16 cellular contexts compared by ENCODE assay signal in the genomic region with DNA sequence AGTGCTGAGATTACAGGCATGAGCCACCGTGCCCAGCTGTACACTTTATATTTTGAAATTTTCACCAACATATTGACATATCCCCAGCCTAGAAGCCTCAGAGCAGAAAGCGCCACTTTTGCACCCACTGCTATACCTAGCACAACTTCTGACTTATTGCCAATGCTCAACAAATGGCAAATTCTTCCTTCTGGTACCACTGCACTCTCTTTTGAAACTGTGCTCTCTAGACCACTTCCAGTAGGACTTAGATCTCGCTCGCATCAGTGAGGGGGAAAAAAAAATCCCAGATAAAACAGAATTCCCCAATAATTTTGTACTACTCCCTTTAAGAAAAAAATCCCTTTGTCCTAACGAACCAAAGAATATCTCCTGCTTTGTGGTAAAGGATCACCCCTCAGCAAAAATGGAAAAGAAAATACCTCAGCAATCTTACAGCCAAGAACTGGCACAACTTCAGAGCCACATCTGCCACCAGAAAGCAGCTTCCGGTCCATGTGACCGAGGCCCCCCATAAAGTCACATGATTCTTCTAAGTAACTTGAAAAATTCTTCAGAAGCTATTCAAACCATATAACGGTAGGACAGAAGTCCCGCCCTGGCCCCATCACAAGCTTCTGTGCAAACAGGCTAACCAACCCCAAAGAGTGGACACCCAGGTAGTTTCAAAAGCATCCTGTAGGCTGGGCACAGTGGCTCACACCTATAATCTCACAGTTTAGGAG. TPM values are rescaled to one million over a fixed set of nuclear protein-coding genes. Genes with fewer than 3 reads are reported as not detected.
"Had no signal": no experiment of that assay in that cellular context is flagged by ENCODE, and none has a peak within 500 bp of the region (broad histone marks: within the 10 kb centered on the region; RNA-seq: fewer than 3 reads in every experiment).

No MANE protein-coding gene starts in this region.

- H3K9me3 ChIP-seq: colonic mucosa, mucosa of descending colon, pancreas, thoracic aorta, upper lobe of left lung had no signal

- H3K4me3 Mint-ChIP-seq: central memory CD8-positive, alpha-beta T cell; naive B cell had no signal

- H3K27me3 ChIP-seq: colonic mucosa, foreskin keratinocyte, pancreas, upper lobe of left lung had no signal

- H3K4me3 ChIP-seq: colonic mucosa, mucosa of descending colon, pancreas, skin epidermis, thoracic aorta, upper lobe of left lung had no signal

- H3K36me3 ChIP-seq: pancreas had no signal

- H3K27ac ChIP-seq: colonic mucosa, foreskin keratinocyte, pancreas, skin epidermis, thoracic aorta, upper lobe of left lung, VCaP had no signal

- H3K27me3 Mint-ChIP-seq: central memory CD8-positive, alpha-beta T cell; naive B cell had no signal

- H3K4me1 Mint-ChIP-seq: central memory CD8-positive, alpha-beta T cell had no signal

- H3K4me1 ChIP-seq: colonic mucosa, foreskin keratinocyte, pancreas, upper lobe of left lung had no signal

- H3K9me3 Mint-ChIP-seq: central memory CD8-positive, alpha-beta T cell; naive B cell had no signal

RNA-seq across cellular contexts. Expression of a gene that starts 18.5 kb away (rescaled TPM):
- total RNA-seq: aorta, epithelial cell of proximal tubule, fibroblast of lung, foreskin keratinocyte, left cardiac atrium, lower leg skin, mucosa of descending colon, pancreas, pulmonary artery endothelial cell, thoracic aorta, upper lobe of left lung had no signal
- polyA plus RNA-seq: aorta, fibroblast of lung, foreskin keratinocyte, pancreas had no signal
